20 cellular contexts compared by ENCODE assay signal in the genomic region with DNA sequence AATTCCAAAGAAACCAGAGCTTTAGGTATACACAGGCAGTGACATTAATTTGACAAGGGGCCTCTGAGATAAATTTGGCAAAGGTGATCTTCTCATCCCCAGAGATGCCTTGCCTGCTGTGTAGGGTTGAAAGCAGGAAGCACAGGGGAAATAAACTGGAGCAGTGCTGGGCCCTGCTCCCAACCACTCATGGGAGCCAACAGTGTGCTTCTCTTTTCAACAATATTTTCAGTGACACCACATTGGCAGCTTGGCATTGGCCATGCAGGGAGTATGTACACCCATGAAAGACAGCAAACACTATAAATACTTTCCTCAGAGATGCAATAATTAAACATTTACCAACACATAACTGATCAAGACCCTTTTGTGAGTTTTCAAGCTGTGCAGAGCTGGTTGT.
A peak's percentile ranks its signal among the peaks of the same experiment; 100 is the strongest.
DNase-seq lines count a peak whose midpoint lies in the region; ATAC-seq and TF ChIP-seq lines count a peak whose summit lies in the region.
"Had no signal": no experiment of that assay in that cellular context is flagged by ENCODE, and none has a peak within 500 bp of the region (broad histone marks: within the 10 kb centered on the region; RNA-seq: fewer than 3 reads in every experiment).

No MANE protein-coding gene starts in this region.

- no peak overlapping the region for H3K27ac ChIP-seq in right atrium auricular region
- no peak overlapping the region for H3K27ac ChIP-seq in heart right ventricle
- H3K27ac ChIP-seq: A549, C4-2B, GM23248 had no signal

- intact Hi-C loops in Right ventricle myocardium superior (cut with DNase I) (no loop called here), heart right ventricle (cut with DNase I) (no loop called here), left ventricle myocardium superior (cut with micrococcal nuclease) (no loop called here)

- peaks cover 0 to 5% of the 10 kb centered on the region in 2 donors for H3K4me1 ChIP-seq in right atrium auricular region
- H3K4me1 ChIP-seq in heart right ventricle: peaks cover 0 to 35% (median 13%) of the 10 kb centered on the region in 9 donors
- H3K4me1 ChIP-seq: A549, BE2C, Caco-2 had no signal

- H3K36me3 ChIP-seq in right atrium auricular region (no peaks in the 10 kb centered on the region), heart right ventricle (no peaks in the 10 kb centered on the region)
- H3K36me3 ChIP-seq: BE2C had no signal

- H3K27me3 ChIP-seq in right atrium auricular region: no peaks in the 10 kb centered on the region
- no peaks in the 10 kb centered on the region for H3K27me3 ChIP-seq in heart right ventricle
- H3K27me3 ChIP-seq: BE2C had no signal

- TF ChIP-seq CTCF in right atrium auricular region (IDR thresholded peaks at IDR 0.05) (no peak), heart right ventricle (IDR thresholded peaks at IDR 0.05) (no peak)

- DNase-seq in Right ventricle myocardium superior (peak; percentile 41), right atrium auricular region (ENCODE audit: low spot score) (no peak), heart right ventricle (no peak), left ventricle myocardium superior (peak; percentile 39)
- no peak for DNase-seq in effector CD8-positive, alpha-beta T cell (lab: John Stamatoyannopoulos, UW)
- DNase-seq in stimulated activated CD8-positive, alpha-beta memory T cell treated with anti-CD3 and anti-CD28 coated beads, Interleukin-4, amount 100 ng/mL, for 48 hours: no peak
- DNase-seq: 8988T; ACHN; BE2C; Caco-2; CD4-positive, CD25-positive, alpha-beta regulatory T cell; CD8-positive, alpha-beta T cell; DMS153; DND-41; GM23248; H7; HCEC 1CT had no signal

- no peaks in the 10 kb centered on the region for H3K9me3 ChIP-seq in right atrium auricular region
- no peaks in the 10 kb centered on the region for H3K9me3 ChIP-seq in heart right ventricle
- H3K9me3 ChIP-seq: A549, BE2C, Caco-2 had no signal

- ATAC-seq in Right ventricle myocardium superior (ENCODE audit: poor library complexity): peak; percentile 88
- peak in 6 of 8 donors; percentile 58 to 90 (median 70) for ATAC-seq in heart right ventricle
- peak; percentile 86 for ATAC-seq in left ventricle myocardium superior
- no peak for ATAC-seq in GM21528 (IDR thresholded peaks at IDR 0.05; ENCODE audit: low FRiP score, unreplicated experiment)
- ATAC-seq: A549; CD8-positive, alpha-beta T cell had no signal

- no peak overlapping the region for H3K4me3 ChIP-seq in right atrium auricular region
- H3K4me3 ChIP-seq in heart right ventricle: no peak overlapping the region
- H3K4me3 ChIP-seq: A549, GM23248 had no signal

Comparison
In these comparisons a context has a peak if more than half of its experiments do, and no peak if none do; other contexts are left out.
1. DNase-seq: peak in Right ventricle myocardium superior (single experiment) and left ventricle myocardium superior (single experiment); none in right atrium auricular region (single experiment), heart right ventricle (0 of 2), effector CD8-positive, alpha-beta T cell (single experiment) and stimulated activated CD8-positive, alpha-beta memory T cell treated with anti-CD3 and anti-CD28 coated beads, Interleukin-4, amount 100 ng/mL, for 48 hours (single experiment).